In the genomic region with DNA sequence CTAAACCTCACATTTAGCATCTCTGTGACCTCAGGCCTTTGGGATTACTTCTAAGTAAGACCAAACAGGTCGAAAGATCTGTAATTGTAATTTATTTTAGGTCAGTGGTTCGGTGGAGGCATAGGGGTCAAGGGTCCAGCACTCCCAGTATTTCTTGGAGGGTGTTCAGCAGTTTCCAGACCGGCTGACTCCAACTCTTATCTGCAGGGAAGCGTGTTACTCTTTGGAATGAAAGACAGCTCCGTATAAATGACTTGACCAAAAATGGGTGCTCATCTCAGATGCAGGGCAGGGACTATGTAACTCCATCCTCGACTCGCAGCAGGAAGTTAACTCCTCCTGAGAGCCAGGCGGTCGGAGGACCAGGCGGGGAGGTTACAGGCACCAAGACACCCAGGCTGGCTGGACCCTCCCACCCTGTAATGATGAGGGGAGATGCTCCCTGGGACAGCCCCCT, we compare ENCODE assay signal across 8 cellular contexts. TPM values are rescaled to one million over a fixed set of nuclear protein-coding genes. Genes with fewer than 3 reads are reported as not detected.
DNase-seq lines count a peak whose midpoint lies in the region; TF ChIP-seq lines count a peak whose summit lies in the region.

No MANE protein-coding gene starts in this region.

- no peaks in the 10 kb centered on the region for H3K9me3 ChIP-seq in iPS-18c (ENCODE audit: control insufficient read depth, insufficient read depth, low read length)
- no peaks in the 10 kb centered on the region for H3K9me3 ChIP-seq in stomach

- H3K27me3 Mint-ChIP-seq in activated CD4-positive, alpha-beta memory T cell treated with anti-CD3 and anti-CD28 coated beads, Interleukin-2, amount 10 ng/mL, durations not matched to agents 7 days and 5 days: peaks cover 2% of the 10 kb centered on the region

- CTCF ChIA-PET in activated CD4-positive, alpha-beta memory T cell treated with anti-CD3 and anti-CD28 coated beads, Interleukin-2, amount 10 ng/mL, durations not matched to agents 7 days and 5 days (lab: Charles Lee): interaction anchor here (0.8 to 3.6 kb wide), 2 partner anchors 10 to 257 kb away, joined by 3 to 31 read pairs; no protein-coding TSS in a partner anchor

- peak overlapping the region; percentile 97 for H3K4me3 ChIP-seq in iPS-18c (ENCODE audit: insufficient read depth, low read depth, low read length)
- H3K4me3 ChIP-seq in stomach: peak overlapping the region; percentile 68 to 88 (median 80)

- no peaks in the 10 kb centered on the region for H3K9me3 Mint-ChIP-seq in activated CD4-positive, alpha-beta memory T cell treated with anti-CD3 and anti-CD28 coated beads, Interleukin-2, amount 10 ng/mL, durations not matched to agents 7 days and 5 days

- DNase-seq in SIG-M5 treated with dmso at 0.1 percent for 504 hours (lab: John Stamatoyannopoulos, UW; ENCODE audit: unreplicated experiment) (peak; percentile 81), SIG-M5 (lab: John Stamatoyannopoulos, UW) (no peak), stomach (no peak), NCI-H446 treated with DMSO at 0.1 percent for 48 hours (lab: John Stamatoyannopoulos, UW) (no peak), NCI-H187 treated with DMSO at 0.1 percent for 48 hours (lab: John Stamatoyannopoulos, UW) (no peak)
- no peak for DNase-seq in activated CD4-positive, alpha-beta memory T cell treated with anti-CD3 and anti-CD28 coated beads, Interleukin-2, amount 10 ng/mL, durations not matched to agents 7 days and 5 days
- no peak for DNase-seq in stimulated activated CD4-positive, alpha-beta T cell treated with anti-CD3 and anti-CD28 coated beads, Interleukin-2, amount 100 ng/mL, for 24 hours

- H3K27ac ChIP-seq in stomach: peak overlapping the region; percentile 62 to 92 (median 86)

- H3K36me3 Mint-ChIP-seq in activated CD4-positive, alpha-beta memory T cell treated with anti-CD3 and anti-CD28 coated beads, Interleukin-2, amount 10 ng/mL, durations not matched to agents 7 days and 5 days (ENCODE audit: low read depth): peaks cover 6% of the 10 kb centered on the region

- peaks cover 25% of the 10 kb centered on the region for H3K4me1 Mint-ChIP-seq in activated CD4-positive, alpha-beta memory T cell treated with anti-CD3 and anti-CD28 coated beads, Interleukin-2, amount 10 ng/mL, durations not matched to agents 7 days and 5 days

- H3K27ac Mint-ChIP-seq in activated CD4-positive, alpha-beta memory T cell treated with anti-CD3 and anti-CD28 coated beads, Interleukin-2, amount 10 ng/mL, durations not matched to agents 7 days and 5 days: peak overlapping the region; percentile 74

- no peaks in the 10 kb centered on the region for H3K27me3 ChIP-seq in stomach

- peak overlapping the region; percentile 88 for H3K4me3 Mint-ChIP-seq in activated CD4-positive, alpha-beta memory T cell treated with anti-CD3 and anti-CD28 coated beads, Interleukin-2, amount 10 ng/mL, durations not matched to agents 7 days and 5 days

- no peak for TF ChIP-seq CTCF in stomach (IDR thresholded peaks at IDR 0.05)

- POLR2A ChIA-PET in activated CD4-positive, alpha-beta memory T cell treated with anti-CD3 and anti-CD28 coated beads, Interleukin-2, amount 10 ng/mL, durations not matched to agents 7 days and 5 days (lab: Charles Lee): interaction anchor here (0.8 to 1.6 kb wide), 3 partner anchors 10 to 299 kb away, joined by 3 to 8 read pairs (median 5); no protein-coding TSS in a partner anchor

- no peak for TF ChIP-seq POLR2A in stomach (IDR thresholded peaks at IDR 0.05)

- intact Hi-C loops in stomach (cut with DNase I; ENCODE audit: low total_unique reads): no loop called here

- no peaks in the 10 kb centered on the region for H3K36me3 ChIP-seq in stomach

- peaks cover 14 to 38% (median 33%) of the 10 kb centered on the region in 4 donors for H3K4me1 ChIP-seq in stomach

- 1 to 2% (median 1%) methylated on average over 8 to 10 of the region's 10 CpGs for WGBS in stomach, 5 donors

- TF ChIP-seq EP300 in stomach (IDR thresholded peaks at IDR 0.05): no peak

RNA-seq across cellular contexts. Expression of gene VPS13A, which starts 0.6 kb away (rescaled TPM):
- total RNA-seq in activated CD4-positive, alpha-beta memory T cell treated with anti-CD3 and anti-CD28 coated beads, Interleukin-2, amount 10 ng/mL, durations not matched to agents 7 days and 5 days: 10 to 100 TPM; 40.9 to 42.3 TPM
- total RNA-seq in stomach: 10 to 100 TPM; 17.5 to 87.6 (median 60.4) TPM
- 10 to 100 TPM in 1 of 3 donors, 1 to 10 TPM in 2; 3.1 to 14.1 (median 5.2) TPM for polyA plus RNA-seq in stomach
